In the genomic region with DNA sequence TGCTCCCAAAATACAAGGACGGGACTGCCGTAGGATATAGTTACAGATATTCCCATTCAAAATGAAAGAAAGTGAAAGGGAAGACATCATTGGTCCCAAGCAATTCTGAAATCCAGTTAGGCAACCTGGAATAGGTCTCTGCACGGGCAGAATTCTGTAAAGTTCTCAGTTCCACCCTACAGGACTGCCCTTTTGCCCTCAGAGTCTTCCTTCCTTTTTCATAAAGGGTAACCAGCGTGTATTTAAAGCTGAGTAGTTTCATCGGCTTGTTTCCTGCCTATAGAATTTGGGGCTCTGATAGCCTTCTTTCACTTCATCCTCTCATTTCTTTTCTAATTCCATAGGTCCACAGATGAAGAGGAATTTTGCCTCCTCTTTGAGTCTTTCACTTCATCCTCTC, we compare ENCODE assay signal across 17 cellular contexts. TPM values are rescaled to one million over a fixed set of nuclear protein-coding genes. Genes with fewer than 3 reads are reported as not detected.
DNase-seq lines count a peak whose midpoint lies in the region; ATAC-seq and TF ChIP-seq lines count a peak whose summit lies in the region.
"Had no signal": no experiment of that assay in that cellular context is flagged by ENCODE, and none has a peak within 500 bp of the region (broad histone marks: within the 10 kb centered on the region; RNA-seq: fewer than 3 reads in every experiment).

No MANE protein-coding gene starts in this region.

- TF ChIP-seq POLR2A in prostate gland (IDR thresholded peaks at IDR 0.05): no peak

- H3K36me3 ChIP-seq in prostate gland: no peaks in the 10 kb centered on the region
- no peaks in the 10 kb centered on the region for H3K36me3 ChIP-seq in HAP-1 (replicated peaks)
- H3K36me3 ChIP-seq in heart right ventricle: peaks cover 0 to 66% (median 3%) of the 10 kb centered on the region in 9 donors

- H3K9me3 Mint-ChIP-seq in activated CD8-positive, alpha-beta T cell treated with anti-CD3 and anti-CD28 coated beads for 36 hours: peaks cover 14% of the 10 kb centered on the region
- H3K9me3 Mint-ChIP-seq in activated CD8-positive, alpha-beta T cell treated with anti-CD3 and anti-CD28 coated beads, Interleukin-2, amount 10 ng/mL, durations not matched to agents 7 days and 5 days (ENCODE audit: insufficient read depth): peaks cover 3% of the 10 kb centered on the region
- no peaks in the 10 kb centered on the region for H3K9me3 Mint-ChIP-seq in stimulated activated effector memory CD8-positive, alpha-beta T cell treated with anti-CD3 and anti-CD28 coated beads, Interleukin-12 subunit alpha, Interleukin-12 subunit beta, amount 100 ng/mL, for 72 hours
- H3K9me3 Mint-ChIP-seq: WTC11 had no signal

- H3K27me3 Mint-ChIP-seq in activated CD8-positive, alpha-beta T cell treated with anti-CD3 and anti-CD28 coated beads for 36 hours: no peaks in the 10 kb centered on the region
- no peaks in the 10 kb centered on the region for H3K27me3 Mint-ChIP-seq in activated CD8-positive, alpha-beta T cell treated with anti-CD3 and anti-CD28 coated beads, Interleukin-2, amount 10 ng/mL, durations not matched to agents 7 days and 5 days (ENCODE audit: low read depth)
- H3K27me3 Mint-ChIP-seq: type B pancreatic cell had no signal

- peak overlapping the region; percentile 77 for H3K27ac Mint-ChIP-seq in activated CD8-positive, alpha-beta T cell treated with anti-CD3 and anti-CD28 coated beads for 36 hours
- no peak overlapping the region for H3K27ac Mint-ChIP-seq in activated CD8-positive, alpha-beta T cell treated with anti-CD3 and anti-CD28 coated beads, Interleukin-2, amount 10 ng/mL, durations not matched to agents 7 days and 5 days
- peak overlapping the region; percentile 88 for H3K27ac Mint-ChIP-seq in stimulated activated effector memory CD8-positive, alpha-beta T cell treated with anti-CD3 and anti-CD28 coated beads, Interleukin-12 subunit alpha, Interleukin-12 subunit beta, amount 100 ng/mL, for 72 hours
- H3K27ac Mint-ChIP-seq: endodermal cell, type B pancreatic cell, WTC11 had no signal

- in situ Hi-C loops in HAP-1 (cut with MboI; ENCODE audit: low sequenced_read_pairs): no loop called here

- intact Hi-C loops in activated CD8-positive, alpha-beta T cell treated with anti-CD3 and anti-CD28 coated beads for 36 hours (cut with micrococcal nuclease): no loop called here
- intact Hi-C loops in prostate gland (cut with DNase I): no loop called here
- intact Hi-C loops in heart right ventricle (cut with DNase I): no loop called here

- ATAC-seq in activated CD8-positive, alpha-beta T cell treated with anti-CD3 and anti-CD28 coated beads for 36 hours: no peak
- no peak for ATAC-seq in activated CD8-positive, alpha-beta T cell treated with anti-CD3 and anti-CD28 coated beads, Interleukin-2, amount 10 ng/mL, durations not matched to agents 7 days and 5 days
- ATAC-seq in GM21529 (IDR thresholded peaks at IDR 0.05; ENCODE audit: unreplicated experiment): peak; percentile 24
- peak; percentile 35 for ATAC-seq in HG03439 (IDR thresholded peaks at IDR 0.05; ENCODE audit: unreplicated experiment)
- peak; percentile 4 for ATAC-seq in stimulated activated effector memory CD8-positive, alpha-beta T cell treated with anti-CD3 and anti-CD28 coated beads, Interleukin-12 subunit alpha, Interleukin-12 subunit beta, amount 100 ng/mL, for 72 hours
- ATAC-seq in heart right ventricle: no peak
- ATAC-seq: WTC11 had no signal

- H3K4me1 Mint-ChIP-seq in activated CD8-positive, alpha-beta T cell treated with anti-CD3 and anti-CD28 coated beads for 36 hours (ENCODE audit: low read depth): peaks cover 31% of the 10 kb centered on the region
- H3K4me1 Mint-ChIP-seq in activated CD8-positive, alpha-beta T cell treated with anti-CD3 and anti-CD28 coated beads, Interleukin-2, amount 10 ng/mL, durations not matched to agents 7 days and 5 days (ENCODE audit: low read depth): peaks cover 10% of the 10 kb centered on the region
- peaks cover 33% of the 10 kb centered on the region for H3K4me1 Mint-ChIP-seq in stimulated activated effector memory CD8-positive, alpha-beta T cell treated with anti-CD3 and anti-CD28 coated beads, Interleukin-12 subunit alpha, Interleukin-12 subunit beta, amount 100 ng/mL, for 72 hours
- H3K4me1 Mint-ChIP-seq: endodermal cell, WTC11 had no signal

- no peak for TF ChIP-seq CTCF in activated CD8-positive, alpha-beta T cell treated with anti-CD3 and anti-CD28 coated beads for 36 hours (IDR thresholded peaks at IDR 0.05)
- no peak for TF ChIP-seq CTCF in prostate gland (IDR thresholded peaks at IDR 0.05)
- TF ChIP-seq CTCF in heart right ventricle (IDR thresholded peaks at IDR 0.05): no peak

- H3K9me3 ChIP-seq in prostate gland (no peaks in the 10 kb centered on the region), HAP-1 (no peaks in the 10 kb centered on the region), heart right ventricle (no peaks in the 10 kb centered on the region)

- H3K4me3 ChIP-seq in prostate gland (no peak overlapping the region), HAP-1 (no peak overlapping the region), heart right ventricle (no peak overlapping the region)
- H3K4me3 ChIP-seq: SK-N-MC had no signal

- H3K27me3 ChIP-seq in prostate gland (replicated peaks; ENCODE audit: insufficient read depth): no peaks in the 10 kb centered on the region
- no peaks in the 10 kb centered on the region for H3K27me3 ChIP-seq in HAP-1 (ENCODE audit: low read depth)
- no peaks in the 10 kb centered on the region for H3K27me3 ChIP-seq in heart right ventricle

- POLR2A ChIA-PET in activated CD8-positive, alpha-beta T cell treated with anti-CD3 and anti-CD28 coated beads for 36 hours (lab: Charles Lee): no interaction called here
- POLR2A ChIA-PET in activated CD8-positive, alpha-beta T cell treated with anti-CD3 and anti-CD28 coated beads, Interleukin-2, amount 10 ng/mL, durations not matched to agents 7 days and 5 days (lab: Charles Lee): no interaction called here

- WGBS in prostate gland: 94% methylated on average over 5 of the region's 5 CpGs
- 89 to 95% methylated on average over 5 of the region's 5 CpGs for WGBS in heart right ventricle, 2 donors

- CTCF ChIA-PET in activated CD8-positive, alpha-beta T cell treated with anti-CD3 and anti-CD28 coated beads for 36 hours (lab: Charles Lee): no interaction called here
- CTCF ChIA-PET in activated CD8-positive, alpha-beta T cell treated with anti-CD3 and anti-CD28 coated beads, Interleukin-2, amount 10 ng/mL, durations not matched to agents 7 days and 5 days (lab: Charles Lee): no interaction called here

- DNase-seq in activated CD8-positive, alpha-beta T cell treated with anti-CD3 and anti-CD28 coated beads for 36 hours: no peak
- no peak for DNase-seq in activated CD8-positive, alpha-beta T cell treated with anti-CD3 and anti-CD28 coated beads, Interleukin-2, amount 10 ng/mL, durations not matched to agents 7 days and 5 days
- no peak for DNase-seq in stimulated activated effector memory CD8-positive, alpha-beta T cell treated with anti-CD3 and anti-CD28 coated beads, Interleukin-12 subunit alpha, Interleukin-12 subunit beta, amount 100 ng/mL, for 72 hours (ENCODE audit: low spot score in 2 of 2)
- DNase-seq in prostate gland (ENCODE audit: low spot score) (no peak), HAP-1 (ENCODE audit: low spot score in 2 of 2) (no peak), heart right ventricle (no peak)
- DNase-seq: endodermal cell, NCI-H2171 had no signal

- H3K27ac ChIP-seq in prostate gland (no peak overlapping the region), heart right ventricle (no peak overlapping the region)
- H3K27ac ChIP-seq: SK-N-MC had no signal

- peak overlapping the region; percentile 7 for H3K4me3 Mint-ChIP-seq in activated CD8-positive, alpha-beta T cell treated with anti-CD3 and anti-CD28 coated beads for 36 hours
- H3K4me3 Mint-ChIP-seq in activated CD8-positive, alpha-beta T cell treated with anti-CD3 and anti-CD28 coated beads, Interleukin-2, amount 10 ng/mL, durations not matched to agents 7 days and 5 days: no peak overlapping the region
- peak overlapping the region; percentile 52 for H3K4me3 Mint-ChIP-seq in stimulated activated effector memory CD8-positive, alpha-beta T cell treated with anti-CD3 and anti-CD28 coated beads, Interleukin-12 subunit alpha, Interleukin-12 subunit beta, amount 100 ng/mL, for 72 hours
- H3K4me3 Mint-ChIP-seq: endodermal cell, type B pancreatic cell, WTC11 had no signal

- H3K4me1 ChIP-seq in prostate gland (replicated peaks): no peaks in the 10 kb centered on the region
- H3K4me1 ChIP-seq in HAP-1: no peaks in the 10 kb centered on the region
- no peaks in the 10 kb centered on the region for H3K4me1 ChIP-seq in heart right ventricle

- H3K36me3 Mint-ChIP-seq in activated CD8-positive, alpha-beta T cell treated with anti-CD3 and anti-CD28 coated beads for 36 hours (ENCODE audit: low read depth): peaks cover 53% of the 10 kb centered on the region
- peaks cover 24% of the 10 kb centered on the region for H3K36me3 Mint-ChIP-seq in activated CD8-positive, alpha-beta T cell treated with anti-CD3 and anti-CD28 coated beads, Interleukin-2, amount 10 ng/mL, durations not matched to agents 7 days and 5 days (ENCODE audit: low read depth)
- H3K36me3 Mint-ChIP-seq in stimulated activated effector memory CD8-positive, alpha-beta T cell treated with anti-CD3 and anti-CD28 coated beads, Interleukin-12 subunit alpha, Interleukin-12 subunit beta, amount 100 ng/mL, for 72 hours: peaks cover 19% of the 10 kb centered on the region

RNA-seq across cellular contexts. Expression of a gene that starts 20.0 kb away (rescaled TPM):
- total RNA-seq in activated CD8-positive, alpha-beta T cell treated with anti-CD3 and anti-CD28 coated beads for 36 hours: 10 to 100 TPM; 23.8 to 25.1 TPM
- total RNA-seq in activated CD8-positive, alpha-beta T cell treated with anti-CD3 and anti-CD28 coated beads, Interleukin-2, amount 10 ng/mL, durations not matched to agents 7 days and 5 days: 10 to 100 TPM; 14.1 to 14.6 TPM
- total RNA-seq in prostate gland (10 to 100 TPM; 15.3 to 46.1 TPM), heart right ventricle (10 to 100 TPM; 19.9 to 27.2 (median 23.3) TPM)
- polyA plus RNA-seq in heart right ventricle: 10 to 100 TPM in 1 of 2 donors, 1 to 10 TPM in 1; 5.3 to 11.3 TPM

RNA-seq across cellular contexts. Expression of a gene that starts 37.8 kb away (rescaled TPM):
- not detected for total RNA-seq in activated CD8-positive, alpha-beta T cell treated with anti-CD3 and anti-CD28 coated beads for 36 hours
- not detected for total RNA-seq in activated CD8-positive, alpha-beta T cell treated with anti-CD3 and anti-CD28 coated beads, Interleukin-2, amount 10 ng/mL, durations not matched to agents 7 days and 5 days
- total RNA-seq in prostate gland: under 1 TPM in 1 of 2 donors, not detected in 1; 0.57 TPM
- not detected for total RNA-seq in heart right ventricle
- polyA plus RNA-seq in heart right ventricle: not detected
- total RNA-seq: cardiac septum, endodermal cell, kidney epithelial cell, mucosa of gallbladder, posterior vena cava, WTC11 had no signal

Comparison
In these comparisons a context has a peak if more than half of its experiments do, and no peak if none do; other contexts are left out.
1. ATAC-seq: peak in GM21529 (single experiment), HG03439 (single experiment) and stimulated activated effector memory CD8-positive, alpha-beta T cell treated with anti-CD3 and anti-CD28 coated beads, Interleukin-12 subunit alpha, Interleukin-12 subunit beta, amount 100 ng/mL, for 72 hours (single experiment); none in activated CD8-positive, alpha-beta T cell treated with anti-CD3 and anti-CD28 coated beads for 36 hours (single experiment), activated CD8-positive, alpha-beta T cell treated with anti-CD3 and anti-CD28 coated beads, Interleukin-2, amount 10 ng/mL, durations not matched to agents 7 days and 5 days (single experiment) and heart right ventricle (0 of 8).